Comparison of ENCODE assay signal across 9 cellular contexts in the genomic region with DNA sequence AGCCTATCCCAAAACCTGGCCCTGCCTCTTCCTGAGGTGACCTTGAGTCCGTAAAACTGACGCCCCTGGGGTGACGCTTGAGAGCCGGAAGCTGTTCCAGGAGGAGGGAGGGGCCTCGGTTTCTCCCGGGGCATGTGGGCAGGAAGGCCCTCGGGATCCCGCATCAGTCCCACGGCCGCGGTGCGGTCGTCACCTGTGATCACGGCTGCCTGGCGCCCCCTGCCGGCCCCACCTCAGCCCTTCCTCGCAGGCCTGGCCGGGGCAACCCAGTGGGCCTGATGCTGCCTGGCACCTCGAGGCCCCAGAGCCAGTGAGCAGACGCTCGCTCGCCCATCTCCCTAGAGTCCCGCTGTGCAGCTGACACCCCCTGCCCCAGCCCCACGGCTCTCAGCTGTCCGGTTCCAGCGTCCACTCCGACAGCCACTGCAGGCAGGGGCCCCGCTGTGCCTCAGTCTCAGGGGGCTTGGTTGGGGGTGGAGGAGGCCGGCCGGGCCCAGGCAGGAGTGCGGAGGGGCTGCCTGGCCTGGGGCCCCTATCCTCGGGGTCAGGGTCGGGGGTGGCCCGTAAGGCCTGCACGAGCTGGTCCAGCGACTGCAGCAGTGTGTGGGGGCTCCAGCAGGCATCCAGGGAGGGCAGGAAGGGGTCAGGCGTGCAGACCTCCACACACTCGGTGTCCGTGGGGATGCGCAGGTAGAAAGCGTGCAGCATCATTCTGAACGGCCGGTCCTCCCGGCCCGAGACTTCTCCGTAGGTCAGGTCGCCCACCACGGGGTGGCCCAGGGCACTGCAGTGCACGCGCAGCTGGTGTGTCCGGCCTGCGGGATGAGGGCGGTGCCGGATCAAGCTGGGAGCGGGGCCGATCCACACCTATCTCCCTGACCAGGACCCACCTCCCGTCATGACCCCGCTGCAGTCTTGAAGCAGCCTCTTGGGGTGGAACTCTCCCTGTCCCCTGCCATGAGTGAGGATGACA. TPM values are rescaled to one million over a fixed set of nuclear protein-coding genes. Genes with fewer than 3 reads are reported as not detected.
A peak's percentile ranks its signal among the peaks of the same experiment; 100 is the strongest.
DNase-seq lines count a peak whose midpoint lies in the region; FAIRE-seq and TF ChIP-seq lines count a peak whose summit lies in the region.
"Had no signal": no experiment of that assay in that cellular context is flagged by ENCODE, and none has a peak within 500 bp of the region (broad histone marks: within the 10 kb centered on the region; RNA-seq: fewer than 3 reads in every experiment).

No MANE protein-coding gene starts in this region.

- H3K4me3 Mint-ChIP-seq in glutamatergic neuron (ENCODE audit: unreplicated experiment), result no peak overlapping the region

- peak; percentile 6 for DNase-seq in NCI-H1694 treated with DMSO at 0.1 percent for 48 hours (lab: John Stamatoyannopoulos, UW)
- DNase-seq in NCI-H1694 (lab: John Stamatoyannopoulos, UW), result no peak
- DNase-seq in SHP77 treated with DMSO at 0.1 percent for 48 hours (lab: John Stamatoyannopoulos, UW), result peak; percentile 15
- peak; percentile 76 for DNase-seq in activated naive CD4-positive, alpha-beta T cell treated with Interleukin-2 at 50 U/mL for 16 hours
- DNase-seq in glutamatergic neuron, result peak; percentile 85
- DNase-seq in posterior cingulate gyrus, result peak; percentile 56 to 96 (median 74)
- peak; percentile 51 for DNase-seq in urothelium cell line (ENCODE audit: low spot score)
- no peak for DNase-seq in GOT3 (lab: John Stamatoyannopoulos, UW)

- intact Hi-C loops in posterior cingulate gyrus (cut with DNase I), result loop anchor here (2.0 kb wide), 2 partner anchors 45 to 75 kb away; partner anchors contain the start of gene CIAO3

- no peaks in the 10 kb centered on the region for H3K4me1 Mint-ChIP-seq in glutamatergic neuron (ENCODE audit: low read depth, unreplicated experiment)

- no peak overlapping the region for H3K27ac Mint-ChIP-seq in glutamatergic neuron (ENCODE audit: unreplicated experiment)

- no peak for FAIRE-seq in urothelium cell line (lab: Jason Lieb, UNC)
- FAIRE-seq: G401.6 had no signal

- no peaks in the 10 kb centered on the region for H3K27me3 Mint-ChIP-seq in glutamatergic neuron (ENCODE audit: unreplicated experiment)

- H3K36me3 Mint-ChIP-seq in glutamatergic neuron (ENCODE audit: unreplicated experiment), result no peaks in the 10 kb centered on the region

- peaks cover under 1% of the 10 kb centered on the region for H3K9me3 Mint-ChIP-seq in glutamatergic neuron (ENCODE audit: unreplicated experiment)

- TF ChIP-seq CTCF in glutamatergic neuron (IDR thresholded peaks at IDR 0.05; ENCODE audit: partially characterized antibody, unreplicated experiment), result peak; percentile 83

RNA-seq across cellular contexts. Expression of gene RPUSD1, which starts 2.3 kb away (rescaled TPM):
- total RNA-seq in glutamatergic neuron (ENCODE audit: unreplicated experiment), result 28.5 TPM

RNA-seq across cellular contexts. Expression of gene CHTF18, which starts 2.6 kb away (rescaled TPM):
- total RNA-seq in glutamatergic neuron (ENCODE audit: unreplicated experiment), result 49.2 TPM

RNA-seq across cellular contexts. Expression of gene GNG13, which starts 14.7 kb away (rescaled TPM):
- not detected for total RNA-seq in glutamatergic neuron (ENCODE audit: unreplicated experiment)

RNA-seq across cellular contexts. Expression of gene MSLN, which starts 25.3 kb away (rescaled TPM):
- not detected for total RNA-seq in glutamatergic neuron (ENCODE audit: unreplicated experiment)

RNA-seq across cellular contexts. Expression of gene CIAO3, which starts 45.1 kb away (rescaled TPM):
- total RNA-seq in glutamatergic neuron (ENCODE audit: unreplicated experiment), result 49.5 TPM

Comparison
In these comparisons a context has a peak if more than half of its experiments do, and no peak if none do; other contexts are left out.
1. DNase-seq: peak in NCI-H1694 treated with DMSO at 0.1 percent for 48 hours (single experiment), SHP77 treated with DMSO at 0.1 percent for 48 hours (single experiment), activated naive CD4-positive, alpha-beta T cell treated with Interleukin-2 at 50 U/mL for 16 hours (single experiment), glutamatergic neuron (single experiment), posterior cingulate gyrus (10 of 10) and urothelium cell line (single experiment); none in NCI-H1694 (single experiment) and GOT3 (single experiment).